33 cellular contexts compared by ENCODE assay signal in genomic region chr6:41208439-41209106, GRCh38. TPM values are rescaled to one million over a fixed set of nuclear protein-coding genes. Genes with fewer than 3 reads are reported as not detected.
DNase-seq lines count a peak whose midpoint lies in the region; ATAC-seq, FAIRE-seq and TF ChIP-seq lines count a peak whose summit lies in the region.
"Had no signal": no experiment of that assay in that cellular context is flagged by ENCODE, and none has a peak within 500 bp of the region (broad histone marks: within the 10 kb centered on the region; RNA-seq: fewer than 3 reads in every experiment).

No MANE protein-coding gene starts in this region.

- H3K36me3 ChIP-seq in K562 (ENCODE audit: control insufficient read depth, insufficient read depth, low read length), result no peaks in the 10 kb centered on the region
- no peaks in the 10 kb centered on the region for H3K36me3 ChIP-seq in Caco-2 (ENCODE audit: control insufficient read depth, insufficient read depth, low read length)
- no peaks in the 10 kb centered on the region for H3K36me3 ChIP-seq in sigmoid colon
- H3K36me3 ChIP-seq: BE2C, breast epithelium, stomach, thyroid gland had no signal

- CTCF ChIA-PET in activated CD8-positive, alpha-beta memory T cell treated with anti-CD3 and anti-CD28 coated beads, Interleukin-2, amount 10 ng/mL, durations not matched to agents 7 days and 5 days (lab: Charles Lee), result interaction anchor here (1.6 kb wide), 1 partner anchor 9 kb away, joined by 4 read pairs; no protein-coding TSS in a partner anchor
- CTCF ChIA-PET in K562 (lab: Yijun Ruan, JAX; ENCODE audit: low intra/inter-chr PET ratio) (no interaction called here), Caco-2 (lab: Charles Lee) (no interaction called here)

- H3K27me3 Mint-ChIP-seq in activated CD8-positive, alpha-beta memory T cell treated with anti-CD3 and anti-CD28 coated beads, Interleukin-2, amount 10 ng/mL, durations not matched to agents 7 days and 5 days, result peaks cover 7% of the 10 kb centered on the region
- no peaks in the 10 kb centered on the region for H3K27me3 Mint-ChIP-seq in stimulated activated naive B cell treated with anti-CD40 and anti-IgM and Interleukin-4, amounts not matched to agents 10 μg/mL and 1 μg/mL and 100 μg/mL, for 72 hours
- peaks cover 18% of the 10 kb centered on the region for H3K27me3 Mint-ChIP-seq in Caco-2 (ENCODE audit: insufficient read depth, unreplicated experiment)

- TF ChIP-seq POLR2A in GM12892 (IDR thresholded peaks at IDR 0.05; ENCODE audit: low read depth, low read length), result no peak
- TF ChIP-seq POLR2A in K562 (conservative IDR thresholded peaks at IDR 0.05), result no peak
- TF ChIP-seq POLR2A in sigmoid colon (IDR thresholded peaks at IDR 0.05), result no peak

- POLR2A ChIA-PET in K562 (lab: Yijun Ruan, JAX) (interaction anchor here (0.6 kb wide), 1 partner anchor 118 kb away, joined by 3 read pairs; no protein-coding TSS in a partner anchor), Caco-2 (lab: Charles Lee) (no interaction called here)

- H2AFZ ChIP-seq in K562 (ENCODE audit: low read depth, low read length), result no peak overlapping the region

- H3K27ac ChIP-seq in K562 (ENCODE audit: extremely low read depth, low read depth, low read length) (no peak overlapping the region), sigmoid colon (no peak overlapping the region)
- H3K27ac ChIP-seq: breast epithelium, stomach, thyroid gland had no signal

- H3K9me3 ChIP-seq in K562 (replicated peaks; ENCODE audit: control insufficient read depth, insufficient read depth, low read depth, low read length), result peaks cover 4% of the 10 kb centered on the region; the same call in 1 of the 2 replicates
- no peaks in the 10 kb centered on the region for H3K9me3 ChIP-seq in Caco-2
- no peaks in the 10 kb centered on the region for H3K9me3 ChIP-seq in sigmoid colon
- H3K9me3 ChIP-seq: BE2C, breast epithelium, thyroid gland had no signal

- H4K20me1 ChIP-seq in K562 (replicated peaks; ENCODE audit: control insufficient read depth, insufficient read depth, low read length), result no peaks in the 10 kb centered on the region

- BruUV-seq in K562 (replicated peaks; lab: Mats Ljungman, UMichigan) (no TSS peak), Caco-2 (replicated peaks; lab: Mats Ljungman, UMichigan) (no TSS peak)

- ATAC-seq in activated CD8-positive, alpha-beta memory T cell treated with anti-CD3 and anti-CD28 coated beads, Interleukin-2, amount 10 ng/mL, durations not matched to agents 7 days and 5 days, result no peak
- ATAC-seq in K562, result no peak; the same call in 1 of the 3 replicates
- peak; percentile 87 to 90 for ATAC-seq in stimulated activated naive B cell treated with anti-CD40 and anti-IgM and Interleukin-4, amounts not matched to agents 10 μg/mL and 1 μg/mL and 100 μg/mL, for 72 hours (replicated peaks)
- ATAC-seq: HCT116, left ventricle myocardium superior, Panc1, sciatic nerve had no signal

- no peaks in the 10 kb centered on the region for H3K79me2 ChIP-seq in K562 (ENCODE audit: control insufficient read depth, insufficient read depth, low read length)

- H3K27me3 ChIP-seq in K562 (ENCODE audit: control insufficient read depth in 2 of 2, insufficient read depth in 2 of 2, low read length in 2 of 2) (no peaks in the 10 kb centered on the region; a peak in 1 of 5 replicates), Caco-2 (replicated peaks; ENCODE audit: control insufficient read depth, insufficient read depth, low read length) (no peaks in the 10 kb centered on the region; the same call in 1 of the 2 replicates), sigmoid colon (no peaks in the 10 kb centered on the region)
- H3K27me3 ChIP-seq: breast epithelium, stomach, thyroid gland had no signal

- peaks cover 1% of the 10 kb centered on the region for H3K9me3 Mint-ChIP-seq in activated CD8-positive, alpha-beta memory T cell treated with anti-CD3 and anti-CD28 coated beads, Interleukin-2, amount 10 ng/mL, durations not matched to agents 7 days and 5 days (ENCODE audit: low read depth)
- peaks cover 14 to 16% of the 10 kb centered on the region in 2 donors for H3K9me3 Mint-ChIP-seq in stimulated activated naive B cell treated with anti-CD40 and anti-IgM and Interleukin-4, amounts not matched to agents 10 μg/mL and 1 μg/mL and 100 μg/mL, for 72 hours
- H3K9me3 Mint-ChIP-seq in Caco-2 (ENCODE audit: unreplicated experiment), result no peaks in the 10 kb centered on the region

- no peak overlapping the region for H3K9ac ChIP-seq in K562 (ENCODE audit: insufficient read depth in 1 of 2, low read depth in 2 of 2, low read length in 2 of 2)

- peak; percentile 30 for DNase-seq in activated CD8-positive, alpha-beta memory T cell treated with anti-CD3 and anti-CD28 coated beads, Interleukin-2, amount 10 ng/mL, durations not matched to agents 7 days and 5 days
- no peak for DNase-seq in activated CD8-positive, alpha-beta memory T cell treated with anti-CD3 and anti-CD28 coated beads for 24 hours
- DNase-seq in GM12892 (ENCODE audit: insufficient read length), result no peak
- DNase-seq in K562 (ENCODE audit: extremely low read depth in 1 of 4, low spot score in 3 of 4), result no peak
- DNase-seq in stimulated activated naive B cell treated with anti-CD40 and anti-IgM and Interleukin-4, amounts not matched to agents 10 μg/mL and 1 μg/mL and 100 μg/mL, for 72 hours, result no peak
- no peak for DNase-seq in Caco-2
- no peak for DNase-seq in sigmoid colon
- DNase-seq in DMS53 treated with DMSO at 0.1 percent for 48 hours (lab: John Stamatoyannopoulos, UW; ENCODE audit: unreplicated experiment), result no peak
- DNase-seq: activated CD4-positive, CD25-positive, alpha-beta regulatory T cell; activated naive CD4-positive, alpha-beta T cell treated with Interleukin-2 at 50 U/mL for 16 hours; activated T-cell treated with anti-CD3 and anti-CD28 coated beads, Interleukin-2, amount 50 U/mL, for 48 hours; amygdala; BE2C; COR-L47; DMS79 treated with DMSO at 0.1 percent for 48 hours; KBM-7; left ventricle myocardium superior; midbrain; NCI-H526; NK-92 treated with Interleukin-12 subunit alpha and Interleukin-12 subunit beta, amount 100 ng/mL, for 24 hours; SHP77 treated with DMSO at 0.1 percent for 48 hours; stimulated activated CD4-positive, alpha-beta T cell treated with anti-CD3 and anti-CD28 coated beads, Interleukin-4, amount 100 ng/mL, for 4 hours; stomach; T-helper 9 cell; thyroid gland had no signal

- no peaks in the 10 kb centered on the region for H3K9me1 ChIP-seq in K562 (ENCODE audit: control insufficient read depth, insufficient read depth, low read length)

- FAIRE-seq in GM12892 (lab: Jason Lieb, UNC) (peak; percentile 77), K562 (lab: Jason Lieb, UNC) (no peak)
- FAIRE-seq: islet of Langerhans had no signal

- TF ChIP-seq CTCF in K562 (IDR thresholded peaks at IDR 0.05 in 2 of 3, conservative IDR thresholded peaks at IDR 0.05 in 1 of 3; ENCODE audit: insufficient read depth in 2 of 3, low read depth in 1 of 3, low read length in 3 of 3) (no peak), Caco-2 (IDR thresholded peaks at IDR 0.05; ENCODE audit: insufficient read depth in 1 of 2, low read depth in 1 of 2, low read length in 1 of 2, severe bottlenecking in 1 of 2, unreplicated experiment in 1 of 2) (no peak), sigmoid colon (IDR thresholded peaks at IDR 0.05) (no peak)

- H3K4me1 Mint-ChIP-seq in activated CD8-positive, alpha-beta memory T cell treated with anti-CD3 and anti-CD28 coated beads, Interleukin-2, amount 10 ng/mL, durations not matched to agents 7 days and 5 days, result peaks cover 3% of the 10 kb centered on the region
- H3K4me1 Mint-ChIP-seq in stimulated activated naive B cell treated with anti-CD40 and anti-IgM and Interleukin-4, amounts not matched to agents 10 μg/mL and 1 μg/mL and 100 μg/mL, for 72 hours, result peaks cover 30 to 49% of the 10 kb centered on the region in 2 donors
- H3K4me1 Mint-ChIP-seq in Caco-2 (ENCODE audit: low read depth, unreplicated experiment), result peaks cover 6% of the 10 kb centered on the region
- H3K4me1 Mint-ChIP-seq: nephron had no signal

- TF ChIP-seq EP300 in K562 (IDR thresholded peaks at IDR 0.05; ENCODE audit: low read length) (no peak), sigmoid colon (IDR thresholded peaks at IDR 0.05) (no peak)

- peaks cover 13% of the 10 kb centered on the region for H3K36me3 Mint-ChIP-seq in activated CD8-positive, alpha-beta memory T cell treated with anti-CD3 and anti-CD28 coated beads, Interleukin-2, amount 10 ng/mL, durations not matched to agents 7 days and 5 days
- peaks cover 2 to 17% of the 10 kb centered on the region in 2 donors for H3K36me3 Mint-ChIP-seq in stimulated activated naive B cell treated with anti-CD40 and anti-IgM and Interleukin-4, amounts not matched to agents 10 μg/mL and 1 μg/mL and 100 μg/mL, for 72 hours
- no peaks in the 10 kb centered on the region for H3K36me3 Mint-ChIP-seq in Caco-2 (ENCODE audit: insufficient read depth, unreplicated experiment)

- intact Hi-C loops in K562 (cut with micrococcal nuclease), result no loop called here
- intact Hi-C loops in Caco-2 (cut with micrococcal nuclease; ENCODE audit: unreplicated experiment), result no loop called here
- intact Hi-C loops in sigmoid colon (cut with DNase I), result no loop called here

- no peak overlapping the region for H3K27ac Mint-ChIP-seq in activated CD8-positive, alpha-beta memory T cell treated with anti-CD3 and anti-CD28 coated beads, Interleukin-2, amount 10 ng/mL, durations not matched to agents 7 days and 5 days
- peak overlapping the region; percentile 97 for H3K27ac Mint-ChIP-seq in stimulated activated naive B cell treated with anti-CD40 and anti-IgM and Interleukin-4, amounts not matched to agents 10 μg/mL and 1 μg/mL and 100 μg/mL, for 72 hours
- H3K27ac Mint-ChIP-seq in Caco-2 (ENCODE audit: unreplicated experiment), result no peak overlapping the region
- H3K27ac Mint-ChIP-seq: nephron had no signal

- no peak overlapping the region for H3K4me3 Mint-ChIP-seq in activated CD8-positive, alpha-beta memory T cell treated with anti-CD3 and anti-CD28 coated beads, Interleukin-2, amount 10 ng/mL, durations not matched to agents 7 days and 5 days
- peak overlapping the region; percentile 75 to 81 for H3K4me3 Mint-ChIP-seq in stimulated activated naive B cell treated with anti-CD40 and anti-IgM and Interleukin-4, amounts not matched to agents 10 μg/mL and 1 μg/mL and 100 μg/mL, for 72 hours
- no peak overlapping the region for H3K4me3 Mint-ChIP-seq in Caco-2 (ENCODE audit: unreplicated experiment)
- H3K4me3 Mint-ChIP-seq: nephron had no signal

- H3K4me2 ChIP-seq in K562 (ENCODE audit: insufficient read depth, low read length), result no peak overlapping the region

- H3K4me3 ChIP-seq in K562 (no peak overlapping the region), Caco-2 (ENCODE audit: low read depth, low read length) (no peak overlapping the region), sigmoid colon (no peak overlapping the region)
- H3K4me3 ChIP-seq: breast epithelium, stomach, thyroid gland had no signal

- no peak for TF ChIP-seq RAD21 in K562 (CRISPR knock-in tag; conservative IDR thresholded peaks at IDR 0.05 in 1 of 2, IDR thresholded peaks at IDR 0.05 in 1 of 2)

- in situ Hi-C loops in K562 (cut with MboI), result no loop called here

- H3K4me1 ChIP-seq in K562 (replicated peaks in 1 of 2; ENCODE audit: control insufficient read depth in 2 of 2, insufficient read depth in 2 of 2, low read length in 2 of 2), result no peaks in the 10 kb centered on the region
- no peaks in the 10 kb centered on the region for H3K4me1 ChIP-seq in Caco-2
- H3K4me1 ChIP-seq in sigmoid colon, result no peaks in the 10 kb centered on the region
- H3K4me1 ChIP-seq: BE2C, breast epithelium, stomach, thyroid gland had no signal

- 6% methylated on average over 7 of the region's 7 CpGs for WGBS in K562 (ENCODE audit: insufficient coverage, low coverage, missing lambda C conversion rate)
- 81 to 90% methylated on average over 7 of the region's 7 CpGs for WGBS in sigmoid colon, 2 donors

RNA-seq across cellular contexts. Expression of gene TREML2, which starts 7.6 kb away (rescaled TPM):
- 1 to 10 TPM; 1.9 to 2.7 TPM for total RNA-seq in activated CD8-positive, alpha-beta memory T cell treated with anti-CD3 and anti-CD28 coated beads, Interleukin-2, amount 10 ng/mL, durations not matched to agents 7 days and 5 days
- polyA plus RNA-seq in GM12892 (2012; ENCODE audit: missing spikeins), result 4.6 TPM
- total RNA-seq in K562 (2011; cell fraction: chromatin; rRNA removed; ENCODE audit: low replicate concordance), result 1.7 and 1.9 TPM in 2 replicates
- 2.0 and 4.3 TPM in 2 replicates for total RNA-seq in K562 (2011; cell fraction: nucleolus; rRNA removed)
- total RNA-seq in K562 (2011; cell fraction: nucleoplasm; rRNA removed), result 3.6 and 4.0 TPM in 2 replicates
- 1.8 and 2.6 TPM in 2 replicates for total RNA-seq in K562 (2014; rRNA removed)
- 1.2 and 1.4 TPM in 2 replicates for total RNA-seq in K562 (2014; rRNA removed; fragmentation: Illumina TruSeq; extraction: Trizol)
- 0.62 and 0.64 TPM in 2 replicates for total RNA-seq in K562 (2015; rRNA removed; fragmentation: Illumina TruSeq; extraction: Trizol)
- 1.9 and 2.2 TPM in 2 replicates for total RNA-seq in K562 (2021)
- 0.34 and 0.86 TPM in 2 replicates for polyA plus RNA-seq in K562 (2011; rRNA removed)
- polyA plus RNA-seq in K562 (2011; cell fraction: cytosol; rRNA removed), result 0.34 and 1.5 TPM in 2 replicates
- polyA plus RNA-seq in K562 (2011; cell fraction: nucleus; rRNA removed), result 0.11 and 0.46 TPM in 2 replicates
- 2.1 and 7.3 TPM in 2 replicates for polyA plus RNA-seq in K562 (2012)
- polyA plus RNA-seq in K562 (2014; fragmentation: Illumina TruSeq; extraction: Trizol), result 2.9 and 3.3 TPM in 2 replicates
- under 1 TPM; 0.20 to 0.27 TPM for polyA plus RNA-seq in K562 (2014; fragmentation: Nextera tagmentation; extraction: Ambion mirVana)
- 1.3 and 1.6 TPM in 2 replicates for polyA plus RNA-seq in K562 (2014; rRNA removed)
- 0.39 and 1.2 TPM in 2 replicates for polyA minus RNA-seq in K562 (2011; rRNA and poly(A)+ RNA removed)
- 0.76 TPM in 1 of 2 replicates, not detected in the other for polyA minus RNA-seq in K562 (2011; cell fraction: cytosol; rRNA and poly(A)+ RNA removed)
- 0.11 and 0.54 TPM in 2 replicates for polyA minus RNA-seq in K562 (2011; cell fraction: nucleus; rRNA and poly(A)+ RNA removed)
- total RNA-seq in Caco-2 (2022), result not detected in 2 replicates
- not detected for total RNA-seq in sigmoid colon
- polyA plus RNA-seq in sigmoid colon, result 1 to 10 TPM in 1 of 3 donors, not detected in 2; 3.7 TPM
- total RNA-seq: HT1080, left ventricle myocardium superior, MCF 10A, thyroid gland had no signal

RNA-seq across cellular contexts. Expression of gene TREML4, which starts 19.6 kb away (rescaled TPM):
- not detected for total RNA-seq in activated CD8-positive, alpha-beta memory T cell treated with anti-CD3 and anti-CD28 coated beads, Interleukin-2, amount 10 ng/mL, durations not matched to agents 7 days and 5 days
- not detected for polyA plus RNA-seq in GM12892 (2012; ENCODE audit: missing spikeins)
- not detected in 2 replicates for total RNA-seq in K562 (2011; cell fraction: chromatin; rRNA removed; ENCODE audit: low replicate concordance)
- total RNA-seq in K562 (2011; cell fraction: nucleolus; rRNA removed), result not detected in 2 replicates
- not detected in 2 replicates for total RNA-seq in K562 (2011; cell fraction: nucleoplasm; rRNA removed)
- total RNA-seq in K562 (2014; rRNA removed) (not detected in 2 replicates), K562 (2014; rRNA removed; fragmentation: Illumina TruSeq; extraction: Trizol) (not detected in 2 replicates), K562 (2015; rRNA removed; fragmentation: Illumina TruSeq; extraction: Trizol) (not detected in 2 replicates), K562 (2021) (not detected in 2 replicates), Caco-2 (2022) (not detected in 2 replicates), sigmoid colon (not detected)
- polyA plus RNA-seq in K562 (2011; rRNA removed) (not detected in 2 replicates), K562 (2014; fragmentation: Illumina TruSeq; extraction: Trizol) (not detected in 2 replicates), K562 (2014; fragmentation: Nextera tagmentation; extraction: Ambion mirVana) (not detected), K562 (2014; rRNA removed) (not detected in 2 replicates), sigmoid colon (under 1 TPM in 1 of 3 donors, not detected in 2; 0.22 TPM)
- polyA plus RNA-seq in K562 (2011; cell fraction: cytosol; rRNA removed), result not detected in 2 replicates
- polyA plus RNA-seq in K562 (2011; cell fraction: nucleus; rRNA removed), result not detected in 2 replicates
- not detected in 2 replicates for polyA plus RNA-seq in K562 (2012)
- polyA minus RNA-seq in K562 (2011; rRNA and poly(A)+ RNA removed), result not detected in 2 replicates
- not detected in 2 replicates for polyA minus RNA-seq in K562 (2011; cell fraction: cytosol; rRNA and poly(A)+ RNA removed)
- polyA minus RNA-seq in K562 (2011; cell fraction: nucleus; rRNA and poly(A)+ RNA removed), result not detected in 2 replicates
- total RNA-seq: breast epithelium, HT1080, left ventricle myocardium superior, MCF 10A, sciatic nerve, stomach, thyroid gland had no signal
- polyA plus RNA-seq: stomach had no signal

RNA-seq across cellular contexts. Expression of gene TREM2, which starts 45.7 kb away (rescaled TPM):
- total RNA-seq in activated CD8-positive, alpha-beta memory T cell treated with anti-CD3 and anti-CD28 coated beads, Interleukin-2, amount 10 ng/mL, durations not matched to agents 7 days and 5 days, result not detected
- polyA plus RNA-seq in GM12892 (2012; ENCODE audit: missing spikeins), result not detected
- total RNA-seq in K562 (2011; cell fraction: chromatin; rRNA removed; ENCODE audit: low replicate concordance), result not detected in 2 replicates
- not detected in 2 replicates for total RNA-seq in K562 (2011; cell fraction: nucleolus; rRNA removed)
- total RNA-seq in K562 (2011; cell fraction: nucleoplasm; rRNA removed), result not detected in 2 replicates
- total RNA-seq in K562 (2014; rRNA removed) (not detected in 2 replicates), K562 (2014; rRNA removed; fragmentation: Illumina TruSeq; extraction: Trizol) (not detected in 2 replicates), K562 (2015; rRNA removed; fragmentation: Illumina TruSeq; extraction: Trizol) (not detected in 2 replicates), K562 (2021) (not detected in 2 replicates), Caco-2 (2022) (not detected in 2 replicates), sigmoid colon (1 to 10 TPM in 3 of 4 donors, not detected in 1; 1.6 to 3.6 (median 3.3) TPM)
- polyA plus RNA-seq in K562 (2011; rRNA removed) (not detected in 2 replicates), K562 (2014; fragmentation: Illumina TruSeq; extraction: Trizol) (not detected in 2 replicates), K562 (2014; fragmentation: Nextera tagmentation; extraction: Ambion mirVana) (not detected), K562 (2014; rRNA removed) (not detected in 2 replicates), sigmoid colon (1 to 10 TPM in 2 of 3 donors, under 1 TPM in 1; 0.83 to 7.4 (median 4.2) TPM)
- not detected in 2 replicates for polyA plus RNA-seq in K562 (2011; cell fraction: cytosol; rRNA removed)
- polyA plus RNA-seq in K562 (2011; cell fraction: nucleus; rRNA removed), result not detected in 2 replicates
- polyA plus RNA-seq in K562 (2012), result not detected in 2 replicates
- polyA minus RNA-seq in K562 (2011; rRNA and poly(A)+ RNA removed), result not detected in 2 replicates
- not detected in 2 replicates for polyA minus RNA-seq in K562 (2011; cell fraction: cytosol; rRNA and poly(A)+ RNA removed)
- not detected in 2 replicates for polyA minus RNA-seq in K562 (2011; cell fraction: nucleus; rRNA and poly(A)+ RNA removed)

RNA-seq across cellular contexts. Expression of gene TREML1, which starts 54.4 kb away (rescaled TPM):
- total RNA-seq in activated CD8-positive, alpha-beta memory T cell treated with anti-CD3 and anti-CD28 coated beads, Interleukin-2, amount 10 ng/mL, durations not matched to agents 7 days and 5 days, result not detected
- not detected for polyA plus RNA-seq in GM12892 (2012; ENCODE audit: missing spikeins)
- total RNA-seq in K562 (2011; cell fraction: chromatin; rRNA removed; ENCODE audit: low replicate concordance), result not detected in 2 replicates
- total RNA-seq in K562 (2011; cell fraction: nucleolus; rRNA removed), result not detected in 2 replicates
- total RNA-seq in K562 (2011; cell fraction: nucleoplasm; rRNA removed), result not detected in 2 replicates
- total RNA-seq in K562 (2014; rRNA removed) (not detected in 2 replicates), K562 (2014; rRNA removed; fragmentation: Illumina TruSeq; extraction: Trizol) (not detected in 2 replicates), K562 (2015; rRNA removed; fragmentation: Illumina TruSeq; extraction: Trizol) (not detected in 2 replicates), K562 (2021) (not detected in 2 replicates), Caco-2 (2022) (not detected in 2 replicates), sigmoid colon (1 to 10 TPM in 1 of 4 donors, not detected in 3; 3.3 TPM)
- polyA plus RNA-seq in K562 (2011; rRNA removed) (not detected in 2 replicates), K562 (2014; fragmentation: Illumina TruSeq; extraction: Trizol) (not detected in 2 replicates), K562 (2014; fragmentation: Nextera tagmentation; extraction: Ambion mirVana) (not detected), K562 (2014; rRNA removed) (not detected in 2 replicates), sigmoid colon (under 1 TPM in 1 of 3 donors, not detected in 2; 0.48 TPM)
- polyA plus RNA-seq in K562 (2011; cell fraction: cytosol; rRNA removed), result not detected in 2 replicates
- not detected in 2 replicates for polyA plus RNA-seq in K562 (2011; cell fraction: nucleus; rRNA removed)
- not detected in 2 replicates for polyA plus RNA-seq in K562 (2012)
- polyA minus RNA-seq in K562 (2011; rRNA and poly(A)+ RNA removed), result not detected in 2 replicates
- polyA minus RNA-seq in K562 (2011; cell fraction: cytosol; rRNA and poly(A)+ RNA removed), result not detected in 2 replicates
- polyA minus RNA-seq in K562 (2011; cell fraction: nucleus; rRNA and poly(A)+ RNA removed), result not detected in 2 replicates
- total RNA-seq: HT1080, left ventricle myocardium superior, MCF 10A, stomach, thyroid gland had no signal
- polyA plus RNA-seq: stomach had no signal

Comparison
In these comparisons a context has a peak if more than half of its experiments do, and no peak if none do; other contexts are left out.
1. ATAC-seq: peak in stimulated activated naive B cell treated with anti-CD40 and anti-IgM and Interleukin-4, amounts not matched to agents 10 μg/mL and 1 μg/mL and 100 μg/mL, for 72 hours (2 of 2); none in activated CD8-positive, alpha-beta memory T cell treated with anti-CD3 and anti-CD28 coated beads, Interleukin-2, amount 10 ng/mL, durations not matched to agents 7 days and 5 days (single experiment) and K562 (single experiment).
2. H3K4me3 Mint-ChIP-seq: peak in stimulated activated naive B cell treated with anti-CD40 and anti-IgM and Interleukin-4, amounts not matched to agents 10 μg/mL and 1 μg/mL and 100 μg/mL, for 72 hours (2 of 2); none in activated CD8-positive, alpha-beta memory T cell treated with anti-CD3 and anti-CD28 coated beads, Interleukin-2, amount 10 ng/mL, durations not matched to agents 7 days and 5 days (single experiment) and Caco-2 (single experiment).